In the genomic region with DNA sequence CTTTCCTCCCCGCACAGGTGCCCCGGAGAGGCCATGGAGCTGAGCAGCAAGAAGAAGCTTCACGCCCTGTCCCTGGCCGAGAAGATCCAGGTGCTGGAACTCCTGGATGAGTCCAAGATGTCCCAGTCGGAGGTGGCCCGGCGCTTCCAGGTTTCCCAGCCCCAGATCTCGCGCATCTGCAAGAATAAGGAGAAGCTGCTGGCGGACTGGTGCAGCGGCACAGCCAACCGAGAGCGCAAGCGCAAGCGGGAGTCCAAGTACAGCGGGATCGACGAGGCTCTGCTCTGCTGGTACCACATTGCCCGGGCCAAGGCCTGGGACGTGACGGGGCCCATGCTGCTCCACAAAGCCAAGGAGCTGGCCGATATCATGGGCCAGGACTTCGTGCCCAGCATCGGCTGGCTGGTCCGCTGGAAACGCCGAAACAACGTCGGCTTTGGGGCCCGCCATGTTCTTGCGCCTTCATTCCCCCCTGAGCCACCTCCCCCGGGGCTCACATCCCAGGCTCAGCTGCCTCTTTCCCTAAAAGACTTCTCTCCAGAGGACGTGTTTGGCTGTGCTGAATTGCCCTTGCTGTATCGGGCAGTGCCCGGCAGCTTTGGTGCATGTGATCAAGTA, we compare ENCODE assay signal across 8 cellular contexts. TPM values are rescaled to one million over a fixed set of nuclear protein-coding genes. Genes with fewer than 3 reads are reported as not detected.
DNase-seq lines count a peak whose midpoint lies in the region; ATAC-seq and TF ChIP-seq lines count a peak whose summit lies in the region.

No MANE protein-coding gene starts in this region.

- peaks cover 16% of the 10 kb centered on the region for H3K4me1 Mint-ChIP-seq in T-helper 2 cell treated with Interferon-gamma antibody and Interleukin-4, amounts not matched to agents 5 μg/mL and 100 μg/mL, for 36 hours (ENCODE audit: low read depth)

- WGBS in testis, 2 donors = 32 to 46% methylated on average over 23 to 35 of the region's 35 CpGs

- H3K9me3 ChIP-seq in breast epithelium = no peaks in the 10 kb centered on the region
- no peaks in the 10 kb centered on the region for H3K9me3 ChIP-seq in left lung
- H3K9me3 ChIP-seq in testis = no peaks in the 10 kb centered on the region
- no peaks in the 10 kb centered on the region for H3K9me3 ChIP-seq in SJCRH30 (replicated peaks)

- H3K27me3 ChIP-seq in breast epithelium (peaks cover 0 to 9% of the 10 kb centered on the region in 2 donors), left lung (peaks cover 0 to 23% of the 10 kb centered on the region in 2 donors), testis (no peaks in the 10 kb centered on the region), SJCRH30 (no peaks in the 10 kb centered on the region)

- no peaks in the 10 kb centered on the region for H3K9me3 Mint-ChIP-seq in T-helper 2 cell treated with Interferon-gamma antibody and Interleukin-4, amounts not matched to agents 5 μg/mL and 100 μg/mL, for 36 hours

- TF ChIP-seq POLR2A in breast epithelium (IDR thresholded peaks at IDR 0.05) (no peak), testis (IDR thresholded peaks at IDR 0.05) (no peak)

- H3K36me3 Mint-ChIP-seq in T-helper 2 cell treated with Interferon-gamma antibody and Interleukin-4, amounts not matched to agents 5 μg/mL and 100 μg/mL, for 36 hours (ENCODE audit: low read depth) = peaks cover 16% of the 10 kb centered on the region

- H3K4me3 Mint-ChIP-seq in T-helper 2 cell treated with Interferon-gamma antibody and Interleukin-4, amounts not matched to agents 5 μg/mL and 100 μg/mL, for 36 hours = peak overlapping the region; percentile 92

- ATAC-seq in left lung = peak; percentile 1
- no peak for ATAC-seq in GM21723 (IDR thresholded peaks at IDR 0.05; ENCODE audit: unreplicated experiment)
- ATAC-seq in GM21529 (IDR thresholded peaks at IDR 0.05; ENCODE audit: unreplicated experiment) = no peak

- H3K4me1 ChIP-seq in breast epithelium = peaks cover 4 to 5% of the 10 kb centered on the region in 2 donors
- peaks cover 10 to 21% of the 10 kb centered on the region in 2 donors for H3K4me1 ChIP-seq in left lung
- peaks cover 30% of the 10 kb centered on the region for H3K4me1 ChIP-seq in testis
- H3K4me1 ChIP-seq in SJCRH30 = no peaks in the 10 kb centered on the region; the same call in 1 of the 2 replicates

- H3K27ac ChIP-seq in breast epithelium (no peak overlapping the region), left lung (no peak overlapping the region), testis (no peak overlapping the region), SJCRH30 (no peak overlapping the region)

- DNase-seq in T-helper 2 cell treated with Interferon-gamma antibody and Interleukin-4, amounts not matched to agents 5 μg/mL and 100 μg/mL, for 36 hours (ENCODE audit: low spot score) = no peak
- no peak for DNase-seq in T-helper 2 cell
- peak in 1 of 2 donors; percentile 59 for DNase-seq in breast epithelium (ENCODE audit: low spot score in 2 of 2)
- peak in 1 of 2 donors; percentile 84 for DNase-seq in left lung
- DNase-seq in testis = peak; percentile 63
- DNase-seq in SJCRH30 = no peak

- peaks cover 11% of the 10 kb centered on the region for H3K27me3 Mint-ChIP-seq in T-helper 2 cell treated with Interferon-gamma antibody and Interleukin-4, amounts not matched to agents 5 μg/mL and 100 μg/mL, for 36 hours (ENCODE audit: low read depth)

- intact Hi-C loops in breast epithelium (cut with DNase I; ENCODE audit: low total_unique reads) (no loop called here), left lung (cut with DNase I) (no loop called here), testis (cut with DNase I; ENCODE audit: low total_unique reads) (no loop called here)

- no peaks in the 10 kb centered on the region for H3K36me3 ChIP-seq in breast epithelium
- H3K36me3 ChIP-seq in left lung = peaks cover 0 to 19% of the 10 kb centered on the region in 2 donors
- H3K36me3 ChIP-seq in testis (ENCODE audit: low read depth, missing control alignments) = no peaks in the 10 kb centered on the region
- H3K36me3 ChIP-seq in SJCRH30 = no peaks in the 10 kb centered on the region; the same call in 1 of the 2 replicates

- H3K4me3 ChIP-seq in breast epithelium (peak overlapping the region; percentile 63 to 84 (median 78)), left lung (peak overlapping the region; percentile 49 to 71), testis (peak overlapping the region; percentile 13 to 65), SJCRH30 (no peak overlapping the region; the same call in 1 of the 2 replicates)

- TF ChIP-seq CTCF in breast epithelium (IDR thresholded peaks at IDR 0.05) (no peak), left lung (IDR thresholded peaks at IDR 0.05) (no peak), testis (IDR thresholded peaks at IDR 0.05) (no peak)

- peak overlapping the region; percentile 75 for H3K27ac Mint-ChIP-seq in T-helper 2 cell treated with Interferon-gamma antibody and Interleukin-4, amounts not matched to agents 5 μg/mL and 100 μg/mL, for 36 hours

RNA-seq across cellular contexts. Expression of a gene that starts 1.3 kb away (rescaled TPM):
- 1 to 10 TPM in 1 of 3 donors, under 1 TPM in 1, not detected in 1; 0.29 to 1.3 TPM for total RNA-seq in breast epithelium
- total RNA-seq in left lung = under 1 TPM; 0.21 to 0.32 TPM
- 1 to 10 TPM; 5.3 to 7.6 TPM for total RNA-seq in testis
- 7.1 TPM for polyA plus RNA-seq in testis (ENCODE audit: insufficient read depth, low read depth, low replicate concordance)
- 0.53 and 0.71 TPM in 2 replicates for total RNA-seq in SJCRH30 (2014; rRNA removed; shearing (Covaris generic))

RNA-seq across cellular contexts. Expression of a gene that starts 22.2 kb away (rescaled TPM):
- total RNA-seq in breast epithelium = 10 to 100 TPM; 30.7 to 44.8 (median 39.7) TPM
- total RNA-seq in left lung = 10 to 100 TPM; 47.4 to 51.4 TPM
- 10 to 100 TPM; 86.8 to 91.2 TPM for total RNA-seq in testis
- polyA plus RNA-seq in testis (ENCODE audit: insufficient read depth, low read depth, low replicate concordance) = 94.5 TPM
- 33.0 and 38.0 TPM in 2 replicates for total RNA-seq in SJCRH30 (2014; rRNA removed; shearing (Covaris generic))

RNA-seq across cellular contexts. Expression of a gene that starts 26.6 kb away (rescaled TPM):
- 1 to 10 TPM; 5.4 to 9.1 (median 6.6) TPM for total RNA-seq in breast epithelium
- total RNA-seq in left lung = 1 to 10 TPM; 8.4 to 9.8 TPM
- 10 to 100 TPM; 10.1 to 10.6 TPM for total RNA-seq in testis
- polyA plus RNA-seq in testis (ENCODE audit: insufficient read depth, low read depth, low replicate concordance) = 8.0 TPM
- 1.1 and 1.3 TPM in 2 replicates for total RNA-seq in SJCRH30 (2014; rRNA removed; shearing (Covaris generic))

RNA-seq across cellular contexts. Expression of a gene that starts 30.6 kb away (rescaled TPM):
- total RNA-seq in breast epithelium (10 to 100 TPM; 22.9 to 57.0 (median 49.0) TPM), left lung (10 to 100 TPM; 31.7 to 31.9 TPM), testis (100 to 1,000 TPM in 1 of 2 donors, 10 to 100 TPM in 1; 92.5 to 118 TPM)
- polyA plus RNA-seq in testis (ENCODE audit: insufficient read depth, low read depth, low replicate concordance) = 31.4 TPM
- 21.0 and 22.2 TPM in 2 replicates for total RNA-seq in SJCRH30 (2014; rRNA removed; shearing (Covaris generic))

RNA-seq across cellular contexts. Expression of a gene that starts 41.2 kb away (rescaled TPM):
- total RNA-seq in breast epithelium (10 to 100 TPM; 11.3 to 20.8 (median 13.4) TPM), left lung (10 to 100 TPM; 11.6 to 18.5 TPM), testis (1 to 10 TPM; 3.5 to 4.4 TPM)
- 5.1 TPM for polyA plus RNA-seq in testis (ENCODE audit: insufficient read depth, low read depth, low replicate concordance)
- total RNA-seq in SJCRH30 (2014; rRNA removed; shearing (Covaris generic)) = 5.6 and 6.0 TPM in 2 replicates
